9 cellular contexts compared by ENCODE assay signal in genomic region chr10:80158598-80159127, GRCh38. TPM values are rescaled to one million over a fixed set of nuclear protein-coding genes. Genes with fewer than 3 reads are reported as not detected.
DNase-seq lines count a peak whose midpoint lies in the region; ATAC-seq, FAIRE-seq and TF ChIP-seq lines count a peak whose summit lies in the region.
"Had no signal": no experiment of that assay in that cellular context is flagged by ENCODE, and none has a peak within 500 bp of the region (broad histone marks: within the 10 kb centered on the region; RNA-seq: fewer than 3 reads in every experiment).

No MANE protein-coding gene starts in this region.

- no peak overlapping the region for H2AK5ac ChIP-seq in H1 (ENCODE audit: low read depth, low read length)

- WGBS in H1 (ENCODE audit: extremely low coverage in 1 of 2, insufficient coverage in 1 of 2, insufficient read length in 1 of 2, insufficient replicate concordance in 2 of 2, low coverage in 1 of 2, low lambda C conversion rate in 2 of 2, missing lambda C conversion rate in 1 of 2), 2 experiments: 91% methylated on average over 14 of the region's 14 CpGs; no CpG with 5 or more reads in 1 of the 2 experiments

- H3K9ac ChIP-seq in H1 (replicated peaks in 1 of 4; ENCODE audit: extremely low read depth in 1 of 4, low read depth in 3 of 4, low read length in 3 of 4): no peak overlapping the region
- no peak overlapping the region for H3K9ac ChIP-seq in mucosa of rectum (ENCODE audit: low read depth in 1 of 2, low read length in 2 of 2)

- H3K4me1 ChIP-seq in RWPE2 (ENCODE audit: insufficient read depth, poor library complexity, severe bottlenecking) (peaks cover 36% of the 10 kb centered on the region), H1 (replicated peaks in 1 of 4; ENCODE audit: control insufficient read depth in 3 of 4, insufficient read depth in 4 of 4, low read length in 3 of 4) (peaks cover 2 to 8% (median 6%) of the 10 kb centered on the region in 4 experiments; a peak in 5 of 7 replicates), mucosa of rectum (ENCODE audit: control insufficient read depth in 2 of 2, insufficient read depth in 2 of 2, low read length in 2 of 2) (peaks cover 8 to 13% of the 10 kb centered on the region in 2 donors)

- H2BK20ac ChIP-seq in H1 (ENCODE audit: low read length): no peak overlapping the region

- H2BK15ac ChIP-seq in H1 (ENCODE audit: low read length): no peak overlapping the region

- no peak for TF ChIP-seq RAD21 in H1 (IDR thresholded peaks at IDR 0.05 in 1 of 2, conservative IDR thresholded peaks at IDR 0.05 in 1 of 2; ENCODE audit: low read depth in 2 of 2, low read length in 2 of 2)

- no peak for FAIRE-seq in H1 (lab: Jason Lieb, UNC)
- FAIRE-seq: A204.1 had no signal

- H3K4ac ChIP-seq in H1 (replicated peaks; ENCODE audit: insufficient read length, low read depth, low read length): no peak overlapping the region

- H3K9me3 ChIP-seq in RWPE2 (ENCODE audit: severe bottlenecking) (no peaks in the 10 kb centered on the region), H1 (ENCODE audit: insufficient read depth in 2 of 2, low read depth in 1 of 2, low read length in 1 of 2) (no peaks in the 10 kb centered on the region), mucosa of rectum (ENCODE audit: control insufficient read depth in 2 of 2, low read length in 2 of 2) (no peaks in the 10 kb centered on the region)

- H3K27ac ChIP-seq in RWPE2 (ENCODE audit: poor library complexity, severe bottlenecking) (peak overlapping the region; percentile 47), H1 (ENCODE audit: low read depth, low read length) (no peak overlapping the region), mucosa of rectum (ENCODE audit: low read depth in 2 of 2, low read length in 2 of 2) (peak overlapping the region; percentile 31 to 38)

- H3K27me3 ChIP-seq in RWPE2 (ENCODE audit: insufficient read depth, poor library complexity, severe bottlenecking): no peaks in the 10 kb centered on the region
- H3K27me3 ChIP-seq in H1 (replicated peaks in 1 of 4; ENCODE audit: control insufficient read depth in 3 of 4, extremely low read depth in 1 of 4, insufficient read depth in 3 of 4, low read length in 3 of 4): no peaks in the 10 kb centered on the region
- no peaks in the 10 kb centered on the region for H3K27me3 ChIP-seq in mucosa of rectum (ENCODE audit: control insufficient read depth in 2 of 2, insufficient read depth in 2 of 2, low read length in 2 of 2)

- CTCF ChIA-PET in H1 (lab: Charles Lee; ENCODE audit: partially characterized antibody): interaction anchor here (0.5 to 9.8 kb wide), 9 partner anchors 8 to 812 kb away, joined by 3 to 59 read pairs (median 3); no protein-coding TSS in a partner anchor

- ATAC-seq in RWPE2 (ENCODE audit: low read depth): peak; percentile 77

- H4K20me1 ChIP-seq in H1 (replicated peaks in 1 of 2; ENCODE audit: control insufficient read depth in 1 of 2, insufficient read depth in 2 of 2, low read length in 2 of 2): peaks cover 0 to 2% of the 10 kb centered on the region in 2 experiments

- H3K4me2 ChIP-seq in H1 (ENCODE audit: insufficient read depth in 1 of 2, low read depth in 2 of 2, low read length in 2 of 2): no peak overlapping the region

- H4K5ac ChIP-seq in H1 (ENCODE audit: insufficient read length, low read depth, low read length): no peak overlapping the region

- H3K14ac ChIP-seq in H1 (ENCODE audit: insufficient read length): no peak overlapping the region

- H3K36me3 ChIP-seq in RWPE2 (ENCODE audit: low read depth) (peaks cover 67% of the 10 kb centered on the region), H1 (ENCODE audit: control insufficient read depth in 2 of 4, insufficient read depth in 4 of 4, low read length in 3 of 4) (peaks cover 5 to 17% (median 11%) of the 10 kb centered on the region in 4 experiments; a peak in 6 of 8 replicates), mucosa of rectum (ENCODE audit: control insufficient read depth in 2 of 2, insufficient read depth in 2 of 2, low read length in 2 of 2) (peaks cover 92 to 96% of the 10 kb centered on the region in 2 donors)

- no peak overlapping the region for H4K91ac ChIP-seq in H1 (replicated peaks; ENCODE audit: insufficient read length, low read length)

- no peak overlapping the region for H3K56ac ChIP-seq in H1 (replicated peaks; ENCODE audit: insufficient read length, low read depth, low read length)

- no peaks in the 10 kb centered on the region; the same call in 1 of the 2 replicates for H3K79me1 ChIP-seq in H1 (ENCODE audit: low read depth, low read length)

- no peak overlapping the region for H2AFZ ChIP-seq in H1 (ENCODE audit: low read length)

- no peak overlapping the region for H2BK12ac ChIP-seq in H1 (ENCODE audit: low read depth, low read length)

- TF ChIP-seq EP300 in H1 (IDR thresholded peaks at IDR 0.05; ENCODE audit: borderline replicate concordance in 1 of 2, low read depth in 2 of 2, low read length in 2 of 2): no peak

- no peak overlapping the region for H2BK120ac ChIP-seq in H1 (replicated peaks; ENCODE audit: low read depth, low read length)

- no peak overlapping the region for H3K18ac ChIP-seq in H1 (ENCODE audit: extremely low read depth, low read length)

- DNase-seq in NCI-H146 (lab: John Stamatoyannopoulos, UW) (peak; percentile 29), NCI-H146 treated with DMSO at 0.1 percent for 48 hours (lab: John Stamatoyannopoulos, UW; ENCODE audit: unreplicated experiment) (no peak), RWPE2 (ENCODE audit: low spot score) (peak; percentile 76), H1 (ENCODE audit: low read depth in 1 of 2, low spot score in 2 of 2) (no peak), cerebellar nuclear complex (lab: John Stamatoyannopoulos, UW) (no peak)
- DNase-seq in NK-92 treated with Interleukin-12 subunit alpha and Interleukin-12 subunit beta, amount 100 ng/mL, for 24 hours (lab: John Stamatoyannopoulos, UW): no peak
- no peak for DNase-seq in activated CD4-positive, alpha-beta T cell treated with anti-CD3 and anti-CD28 coated beads, Interleukin-2, amount 50 U/mL, for 48 hours

- no peak for TF ChIP-seq POLR2A in H1 (IDR thresholded peaks at IDR 0.05; ENCODE audit: control extremely low read depth in 1 of 2, low read depth in 2 of 2, low read length in 2 of 2)

- peak overlapping the region; percentile 57; the same call in 1 of the 2 replicates for H4K8ac ChIP-seq in H1 (ENCODE audit: extremely low read depth, insufficient read depth, low read length)

- H3K23me2 ChIP-seq in H1 (ENCODE audit: low read depth, low read length): no peaks in the 10 kb centered on the region

- POLR2A ChIA-PET in H1 (lab: Charles Lee; ENCODE audit: partially characterized antibody): no interaction called here

- H3K23ac ChIP-seq in H1 (ENCODE audit: insufficient read length): no peak overlapping the region

- no peaks in the 10 kb centered on the region for H3K79me2 ChIP-seq in H1 (ENCODE audit: control insufficient read depth in 1 of 2, insufficient read depth in 2 of 2, low read length in 2 of 2)

- H3K4me3 ChIP-seq in RWPE2 (ENCODE audit: severe bottlenecking): no peak overlapping the region
- H3K4me3 ChIP-seq in H1 (ENCODE audit: extremely low read depth in 1 of 4, insufficient read depth in 2 of 4, low read depth in 3 of 4, low read length in 4 of 4): no peak overlapping the region
- H3K4me3 ChIP-seq in mucosa of rectum (ENCODE audit: low read length in 2 of 2): no peak overlapping the region

- no peak for TF ChIP-seq CTCF in RWPE2 (IDR thresholded peaks at IDR 0.05; ENCODE audit: poor library complexity, severe bottlenecking)
- TF ChIP-seq CTCF in H1 (IDR thresholded peaks at IDR 0.05; ENCODE audit: control extremely low read depth in 1 of 3, insufficient read depth in 1 of 3, low read depth in 1 of 3, low read length in 3 of 3): no peak

- H2BK5ac ChIP-seq in H1 (ENCODE audit: low read depth, low read length): no peak overlapping the region; the same call in 1 of the 2 replicates

TF ChIP-seq in H1, 55 proteins besides CTCF, POLR2A, EP300 and RAD21 (continues in another document):
- TF ChIP-seq SP4 (IDR thresholded peaks at IDR 0.05; ENCODE audit: low read length) (no peak), CHD1 (IDR thresholded peaks at IDR 0.05; ENCODE audit: low read depth, low read length) (no peak), CREB1 (IDR thresholded peaks at IDR 0.05) (no peak), SP1 (IDR thresholded peaks at IDR 0.05; ENCODE audit: low read depth, low read length) (no peak), TAF7 (optimal IDR thresholded peaks at IDR 0.05; ENCODE audit: borderline replicate concordance, low read depth, low read length) (no peak), SAP30 (IDR thresholded peaks at IDR 0.05; ENCODE audit: insufficient read depth, insufficient replicate concordance, low read length) (no peak), KDM1A (IDR thresholded peaks at IDR 0.05; ENCODE audit: borderline replicate concordance, low read length) (no peak), RFX5 (IDR thresholded peaks at IDR 0.05; ENCODE audit: borderline replicate concordance, low read depth, low read length) (no peak), YY1 (IDR thresholded peaks at IDR 0.05; ENCODE audit: low read depth, low read length) (no peak), HDAC6 (IDR thresholded peaks at IDR 0.05; ENCODE audit: low read depth, low read length) (no peak)
- TF ChIP-seq, protein P1, sequence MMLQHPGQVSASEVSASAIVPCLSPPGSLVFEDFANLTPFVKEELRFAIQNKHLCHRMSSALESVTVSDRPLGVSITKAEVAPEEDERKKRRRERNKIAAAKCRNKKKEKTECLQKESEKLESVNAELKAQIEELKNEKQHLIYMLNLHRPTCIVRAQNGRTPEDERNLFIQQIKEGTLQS (IDR thresholded peaks at IDR 0.05; ENCODE audit: insufficient read depth, low read depth, low read length): no peak

RNA-seq across cellular contexts. Expression of gene PLAC9, which starts 26.1 kb away (rescaled TPM):
- 12.4 and 16.7 TPM in 2 replicates for total RNA-seq in H1 (2021; fragmentation: NEBNext Ultra II Directional; extraction: Animal tissue kit (Norgen Biotek cat#: 25700))
- 8.4 and 12.9 TPM in 2 replicates for polyA plus RNA-seq in H1 (2011; rRNA removed)
- polyA plus RNA-seq in H1 (2011; cell fraction: cytosol; rRNA removed): 7.4 TPM
- 9.3 TPM for polyA plus RNA-seq in H1 (2011; cell fraction: nucleus; rRNA removed)
- polyA plus RNA-seq in H1 (2012, experiment 1 of 2): 8.1 to 17.1 TPM (median 14.4 TPM) in 4 replicates
- 16.4 TPM for polyA plus RNA-seq in H1 (2012, experiment 2 of 2)
- 10.9 TPM for polyA plus RNA-seq in H1 (2013, experiment 1 of 2)
- polyA plus RNA-seq in H1 (2013, experiment 2 of 2): 10.9 TPM
- 1.2 and 1.8 TPM in 2 replicates for polyA minus RNA-seq in H1 (2011; rRNA and poly(A)+ RNA removed)
- polyA minus RNA-seq in H1 (2011; cell fraction: cytosol; rRNA and poly(A)+ RNA removed): 3.3 TPM
- polyA minus RNA-seq in H1 (2011; cell fraction: nucleus; rRNA and poly(A)+ RNA removed): 2.9 TPM

RNA-seq across cellular contexts. Expression of gene ANXA11, which starts 46.7 kb away (rescaled TPM):
- 70.6 and 84.9 TPM in 2 replicates for total RNA-seq in H1 (2021; fragmentation: NEBNext Ultra II Directional; extraction: Animal tissue kit (Norgen Biotek cat#: 25700))
- 40.5 and 58.7 TPM in 2 replicates for polyA plus RNA-seq in H1 (2011; rRNA removed)
- 38.1 TPM for polyA plus RNA-seq in H1 (2011; cell fraction: cytosol; rRNA removed)
- 50.9 TPM for polyA plus RNA-seq in H1 (2011; cell fraction: nucleus; rRNA removed)
- polyA plus RNA-seq in H1 (2012, experiment 1 of 2): 113 to 134 TPM (median 126 TPM) in 4 replicates
- 58.1 TPM for polyA plus RNA-seq in H1 (2012, experiment 2 of 2)
- polyA plus RNA-seq in H1 (2013, experiment 1 of 2): 193 TPM
- polyA plus RNA-seq in H1 (2013, experiment 2 of 2): 199 TPM
- polyA minus RNA-seq in H1 (2011; rRNA and poly(A)+ RNA removed): 27.2 and 42.8 TPM in 2 replicates
- 29.3 TPM for polyA minus RNA-seq in H1 (2011; cell fraction: cytosol; rRNA and poly(A)+ RNA removed)
- 26.1 TPM for polyA minus RNA-seq in H1 (2011; cell fraction: nucleus; rRNA and poly(A)+ RNA removed)

Comparison
In these comparisons a context has a peak if more than half of its experiments do, and no peak if none do; other contexts are left out.
1. DNase-seq: peak in NCI-H146 (single experiment) and RWPE2 (single experiment); none in NCI-H146 treated with DMSO at 0.1 percent for 48 hours (single experiment), H1 (0 of 2), NK-92 treated with Interleukin-12 subunit alpha and Interleukin-12 subunit beta, amount 100 ng/mL, for 24 hours (single experiment), cerebellar nuclear complex (0 of 2) and activated CD4-positive, alpha-beta T cell treated with anti-CD3 and anti-CD28 coated beads, Interleukin-2, amount 50 U/mL, for 48 hours (0 of 2).